Comparison of ENCODE assay signal across 8 cellular contexts in genomic region chr19:52961981-52962380, GRCh38. TPM values are rescaled to one million over a fixed set of nuclear protein-coding genes. Genes with fewer than 3 reads are reported as not detected.
DNase-seq lines count a peak whose midpoint lies in the region; ATAC-seq and TF ChIP-seq lines count a peak whose summit lies in the region.

No MANE protein-coding gene starts in this region.

- H3K4me3 ChIP-seq in left ventricle myocardium inferior (peak overlapping the region; percentile 76), skeletal muscle tissue (ENCODE audit: low read length in 3 of 3) (peak overlapping the region; percentile 77 to 82 (median 81))

- DNase-seq in T-cell = no peak
- DNase-seq in left ventricle myocardium inferior = no peak
- no peak for DNase-seq in COLO668 (lab: John Stamatoyannopoulos, UW; ENCODE audit: unreplicated experiment)
- no peak for DNase-seq in NCI-H510A (lab: John Stamatoyannopoulos, UW)
- no peak for DNase-seq in anterior cingulate cortex (lab: John Stamatoyannopoulos, UW)

- no peaks in the 10 kb centered on the region for H3K27me3 Mint-ChIP-seq in T-cell

- no peak for TF ChIP-seq CTCF in left ventricle myocardium inferior (IDR thresholded peaks at IDR 0.05; ENCODE audit: borderline replicate concordance)

- ATAC-seq in GM21447 (IDR thresholded peaks at IDR 0.05; ENCODE audit: unreplicated experiment) = peak; percentile 13
- ATAC-seq in T-cell (replicated peaks in 1 of 4) = no peak
- no peak for ATAC-seq in HG02678 (IDR thresholded peaks at IDR 0.05; ENCODE audit: unreplicated experiment)

- H3K9ac ChIP-seq in skeletal muscle tissue (ENCODE audit: low read depth in 1 of 3, low read length in 3 of 3) = peak overlapping the region; percentile 66 to 82 (median 79)

- peaks cover 49% of the 10 kb centered on the region for H3K36me3 Mint-ChIP-seq in T-cell

- POLR2A ChIA-PET in T-cell (lab: Charles Lee) = interaction anchor here in 1 of 2 donors (0.9 kb wide), 1 partner anchor 137 kb away, joined by 3 read pairs; no protein-coding TSS in a partner anchor

- peaks cover 21 to 34% (median 32%) of the 10 kb centered on the region in 3 donors for H3K4me1 Mint-ChIP-seq in T-cell

- intact Hi-C loops in left ventricle myocardium inferior (cut with micrococcal nuclease) = no loop called here

- H3K4me1 ChIP-seq in left ventricle myocardium inferior = peaks cover 20% of the 10 kb centered on the region
- H3K4me1 ChIP-seq in skeletal muscle tissue (ENCODE audit: control insufficient read depth in 3 of 3, insufficient read depth in 3 of 3, low read length in 3 of 3) = peaks cover 5 to 14% (median 6%) of the 10 kb centered on the region in 3 donors

- peak overlapping the region; percentile 90 for H3K27ac ChIP-seq in left ventricle myocardium inferior (replicated peaks)
- H3K27ac ChIP-seq in skeletal muscle tissue (ENCODE audit: low read depth, low read length) = peak overlapping the region; percentile 62

- peak overlapping the region; percentile 93 to 95 (median 93) for H3K4me3 Mint-ChIP-seq in T-cell

- CTCF ChIA-PET in T-cell (lab: Charles Lee) = no interaction called here

- H3K9me3 Mint-ChIP-seq in T-cell = peaks cover 4 to 37% (median 26%) of the 10 kb centered on the region in 3 donors

- H3K36me3 ChIP-seq in left ventricle myocardium inferior (peaks cover 34% of the 10 kb centered on the region), skeletal muscle tissue (ENCODE audit: control insufficient read depth in 3 of 3, insufficient read depth in 3 of 3, low read length in 3 of 3) (peaks cover 0 to 17% (median 5%) of the 10 kb centered on the region in 3 donors)

- H3K9me3 ChIP-seq in left ventricle myocardium inferior (replicated peaks) = peaks cover 30% of the 10 kb centered on the region
- H3K9me3 ChIP-seq in skeletal muscle tissue (ENCODE audit: control insufficient read depth in 3 of 3, low read length in 3 of 3) = peaks cover 1 to 14% (median 5%) of the 10 kb centered on the region in 3 donors

- peak overlapping the region; percentile 93 to 95 for H3K27ac Mint-ChIP-seq in T-cell

- H3K27me3 ChIP-seq in left ventricle myocardium inferior (ENCODE audit: low read depth) (no peaks in the 10 kb centered on the region), skeletal muscle tissue (ENCODE audit: control insufficient read depth in 3 of 3, insufficient read depth in 3 of 3, low read length in 3 of 3) (no peaks in the 10 kb centered on the region)

RNA-seq across cellular contexts. Expression of gene ZNF816, which starts 0.7 kb away (rescaled TPM):
- total RNA-seq in T-cell (10 to 100 TPM in 3 of 5 donors, 1 to 10 TPM in 2; 6.4 to 23.4 (median 19.0) TPM), left ventricle myocardium inferior (5.9 TPM), skeletal muscle tissue (6.8 TPM)

RNA-seq across cellular contexts. Expression of gene ZNF888, which starts 38.8 kb away (rescaled TPM):
- total RNA-seq in T-cell (1 to 10 TPM; 2.7 to 5.6 (median 4.5) TPM), left ventricle myocardium inferior (1.6 TPM), skeletal muscle tissue (2.1 TPM)

RNA-seq across cellular contexts. Expression of gene ERVV-1, which starts 51.7 kb away (rescaled TPM):
- not detected for total RNA-seq in T-cell
- total RNA-seq in left ventricle myocardium inferior = 0.11 TPM
- not detected for total RNA-seq in skeletal muscle tissue
